ENCODE assay signal across 1 cellular context in the genomic region with DNA sequence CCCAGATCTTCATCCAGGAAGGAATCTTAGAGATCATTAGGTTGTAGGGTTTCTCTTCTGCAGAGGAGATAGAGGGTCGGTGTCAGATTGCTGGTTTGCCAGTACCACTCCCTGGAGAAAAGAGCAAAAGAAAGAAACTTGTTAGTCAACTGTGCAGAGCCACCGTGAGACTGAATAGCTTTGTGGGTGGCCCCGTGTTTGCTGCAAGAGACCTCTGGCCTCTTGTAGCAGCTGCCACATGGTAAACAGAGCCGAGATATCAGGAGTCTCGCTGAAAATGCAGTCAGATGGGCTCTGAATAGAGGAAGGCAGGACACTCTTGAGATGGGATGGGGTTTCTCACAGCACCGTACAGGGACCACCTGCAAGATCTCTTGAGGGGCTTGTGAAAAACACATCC.
A peak's percentile ranks its signal among the peaks of the same experiment; 100 is the strongest.
TF ChIP-seq lines count a peak whose summit lies in the region.

No MANE protein-coding gene starts in this region.

TF ChIP-seq in HepG2, 621 proteins besides CTCF, POLR2A, EP300 and RAD21 (continued from another document):
- no peak for TF ChIP-seq RBM22 (optimal IDR thresholded peaks at IDR 0.05; ENCODE audit: low read length)
- peak; percentile 48; the same call in 1 of the 2 replicates for TF ChIP-seq ZFY (CRISPR knock-in tag; IDR thresholded peaks at IDR 0.05)
- no peak for TF ChIP-seq YY1 (IDR thresholded peaks at IDR 0.05; ENCODE audit: insufficient read depth, insufficient replicate concordance, low read depth, low read length)
- TF ChIP-seq ZNF563 (CRISPR knock-in tag; IDR thresholded peaks at IDR 0.05): peak; percentile 33; the same call in 1 of the 2 replicates
- TF ChIP-seq ZNF282 (IDR thresholded peaks at IDR 0.05; ENCODE audit: partially characterized antibody): no peak
- peak; percentile 28; the same call in 1 of the 2 replicates for TF ChIP-seq TFDP1 (CRISPR knock-in tag; IDR thresholded peaks at IDR 0.05; ENCODE audit: borderline replicate concordance)
- 0 out of 2 replicates have a peak, but pooled peaks have one; percentile 9 for TF ChIP-seq ZNF652 (CRISPR knock-in tag; IDR thresholded peaks at IDR 0.05; ENCODE audit: borderline replicate concordance, low read depth)
- TF ChIP-seq ZMYM4 (CRISPR knock-in tag; IDR thresholded peaks at IDR 0.05): 0 out of 2 replicates have a peak, but pooled peaks have one; percentile 29
- TF ChIP-seq, protein P1, sequence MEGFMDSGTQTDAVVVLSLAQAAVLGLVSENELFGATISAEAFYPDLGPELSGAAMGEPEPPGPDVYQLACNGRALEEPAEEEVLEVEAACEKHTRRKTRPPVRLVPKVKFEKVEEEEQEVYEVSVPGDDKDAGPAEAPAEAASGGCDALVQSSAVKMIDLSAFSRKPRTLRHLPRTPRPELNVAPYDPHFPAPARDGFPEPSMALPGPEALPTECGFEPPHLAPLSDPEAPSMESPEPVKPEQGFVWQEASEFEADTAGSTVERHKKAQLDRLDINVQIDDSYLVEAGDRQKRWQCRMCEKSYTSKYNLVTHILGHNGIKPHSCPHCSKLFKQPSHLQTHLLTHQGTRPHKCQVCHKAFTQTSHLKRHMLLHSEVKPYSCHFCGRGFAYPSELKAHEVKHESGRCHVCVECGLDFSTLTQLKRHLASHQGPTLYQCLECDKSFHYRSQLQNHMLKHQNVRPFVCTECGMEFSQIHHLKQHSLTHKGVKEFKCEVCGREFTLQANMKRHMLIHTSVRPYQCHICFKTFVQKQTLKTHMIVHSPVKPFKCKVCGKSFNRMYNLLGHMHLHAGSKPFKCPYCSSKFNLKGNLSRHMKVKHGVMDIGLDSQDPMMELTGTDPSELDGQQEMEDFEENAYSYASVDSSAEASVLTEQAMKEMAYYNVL (CRISPR knock-in tag; IDR thresholded peaks at IDR 0.05; ENCODE audit: borderline replicate concordance): peak; percentile 30; the same call in 1 of the 2 replicates
- no peak for TF ChIP-seq MED8 (CRISPR knock-in tag; IDR thresholded peaks at IDR 0.05; ENCODE audit: insufficient replicate concordance)
- TF ChIP-seq, protein P2, sequence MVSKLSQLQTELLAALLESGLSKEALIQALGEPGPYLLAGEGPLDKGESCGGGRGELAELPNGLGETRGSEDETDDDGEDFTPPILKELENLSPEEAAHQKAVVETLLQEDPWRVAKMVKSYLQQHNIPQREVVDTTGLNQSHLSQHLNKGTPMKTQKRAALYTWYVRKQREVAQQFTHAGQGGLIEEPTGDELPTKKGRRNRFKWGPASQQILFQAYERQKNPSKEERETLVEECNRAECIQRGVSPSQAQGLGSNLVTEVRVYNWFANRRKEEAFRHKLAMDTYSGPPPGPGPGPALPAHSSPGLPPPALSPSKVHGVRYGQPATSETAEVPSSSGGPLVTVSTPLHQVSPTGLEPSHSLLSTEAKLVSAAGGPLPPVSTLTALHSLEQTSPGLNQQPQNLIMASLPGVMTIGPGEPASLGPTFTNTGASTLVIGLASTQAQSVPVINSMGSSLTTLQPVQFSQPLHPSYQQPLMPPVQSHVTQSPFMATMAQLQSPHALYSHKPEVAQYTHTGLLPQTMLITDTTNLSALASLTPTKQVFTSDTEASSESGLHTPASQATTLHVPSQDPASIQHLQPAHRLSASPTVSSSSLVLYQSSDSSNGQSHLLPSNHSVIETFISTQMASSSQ (IDR thresholded peaks at IDR 0.05; ENCODE audit: low read depth): no peak
- TF ChIP-seq, protein P2 (CRISPR knock-in tag; IDR thresholded peaks at IDR 0.05; ENCODE audit: borderline replicate concordance): no peak
- TF ChIP-seq, protein P3, sequence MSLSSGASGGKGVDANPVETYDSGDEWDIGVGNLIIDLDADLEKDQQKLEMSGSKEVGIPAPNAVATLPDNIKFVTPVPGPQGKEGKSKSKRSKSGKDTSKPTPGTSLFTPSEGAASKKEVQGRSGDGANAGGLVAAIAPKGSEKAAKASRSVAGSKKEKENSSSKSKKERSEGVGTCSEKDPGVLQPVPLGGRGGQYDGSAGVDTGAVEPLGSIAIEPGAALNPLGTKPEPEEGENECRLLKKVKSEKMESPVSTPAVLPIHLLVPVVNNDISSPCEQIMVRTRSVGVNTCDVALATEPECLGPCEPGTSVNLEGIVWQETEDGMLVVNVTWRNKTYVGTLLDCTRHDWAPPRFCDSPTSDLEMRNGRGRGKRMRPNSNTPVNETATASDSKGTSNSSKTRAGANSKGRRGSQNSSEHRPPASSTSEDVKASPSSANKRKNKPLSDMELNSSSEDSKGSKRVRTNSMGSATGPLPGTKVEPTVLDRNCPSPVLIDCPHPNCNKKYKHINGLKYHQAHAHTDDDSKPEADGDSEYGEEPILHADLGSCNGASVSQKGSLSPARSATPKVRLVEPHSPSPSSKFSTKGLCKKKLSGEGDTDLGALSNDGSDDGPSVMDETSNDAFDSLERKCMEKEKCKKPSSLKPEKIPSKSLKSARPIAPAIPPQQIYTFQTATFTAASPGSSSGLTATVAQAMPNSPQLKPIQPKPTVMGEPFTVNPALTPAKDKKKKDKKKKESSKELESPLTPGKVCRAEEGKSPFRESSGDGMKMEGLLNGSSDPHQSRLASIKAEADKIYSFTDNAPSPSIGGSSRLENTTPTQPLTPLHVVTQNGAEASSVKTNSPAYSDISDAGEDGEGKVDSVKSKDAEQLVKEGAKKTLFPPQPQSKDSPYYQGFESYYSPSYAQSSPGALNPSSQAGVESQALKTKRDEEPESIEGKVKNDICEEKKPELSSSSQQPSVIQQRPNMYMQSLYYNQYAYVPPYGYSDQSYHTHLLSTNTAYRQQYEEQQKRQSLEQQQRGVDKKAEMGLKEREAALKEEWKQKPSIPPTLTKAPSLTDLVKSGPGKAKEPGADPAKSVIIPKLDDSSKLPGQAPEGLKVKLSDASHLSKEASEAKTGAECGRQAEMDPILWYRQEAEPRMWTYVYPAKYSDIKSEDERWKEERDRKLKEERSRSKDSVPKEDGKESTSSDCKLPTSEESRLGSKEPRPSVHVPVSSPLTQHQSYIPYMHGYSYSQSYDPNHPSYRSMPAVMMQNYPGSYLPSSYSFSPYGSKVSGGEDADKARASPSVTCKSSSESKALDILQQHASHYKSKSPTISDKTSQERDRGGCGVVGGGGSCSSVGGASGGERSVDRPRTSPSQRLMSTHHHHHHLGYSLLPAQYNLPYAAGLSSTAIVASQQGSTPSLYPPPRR (CRISPR knock-in tag; IDR thresholded peaks at IDR 0.05; ENCODE audit: borderline replicate concordance): peak; percentile 51; the same call in 1 of the 2 replicates
- TF ChIP-seq ZNF383 (CRISPR knock-in tag; IDR thresholded peaks at IDR 0.05; ENCODE audit: borderline replicate concordance): no peak
- no peak for TF ChIP-seq ZNF460 (CRISPR knock-in tag; IDR thresholded peaks at IDR 0.05; ENCODE audit: borderline replicate concordance)
- TF ChIP-seq ZNF83 (CRISPR knock-in tag; IDR thresholded peaks at IDR 0.05; ENCODE audit: borderline replicate concordance): no peak
- TF ChIP-seq, protein P4, sequence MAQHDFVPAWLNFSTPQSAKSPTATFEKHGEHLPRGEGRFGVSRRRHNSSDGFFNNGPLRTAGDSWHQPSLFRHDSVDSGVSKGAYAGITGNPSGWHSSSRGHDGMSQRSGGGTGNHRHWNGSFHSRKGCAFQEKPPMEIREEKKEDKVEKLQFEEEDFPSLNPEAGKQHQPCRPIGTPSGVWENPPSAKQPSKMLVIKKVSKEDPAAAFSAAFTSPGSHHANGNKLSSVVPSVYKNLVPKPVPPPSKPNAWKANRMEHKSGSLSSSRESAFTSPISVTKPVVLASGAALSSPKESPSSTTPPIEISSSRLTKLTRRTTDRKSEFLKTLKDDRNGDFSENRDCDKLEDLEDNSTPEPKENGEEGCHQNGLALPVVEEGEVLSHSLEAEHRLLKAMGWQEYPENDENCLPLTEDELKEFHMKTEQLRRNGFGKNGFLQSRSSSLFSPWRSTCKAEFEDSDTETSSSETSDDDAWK (CRISPR knock-in tag; IDR thresholded peaks at IDR 0.05): no peak
- no peak for TF ChIP-seq BORCS8-MEF2B (CRISPR knock-in tag; IDR thresholded peaks at IDR 0.05)
- TF ChIP-seq RNF2 (conservative IDR thresholded peaks at IDR 0.05; ENCODE audit: low read depth): no peak
- TF ChIP-seq, protein P5, sequence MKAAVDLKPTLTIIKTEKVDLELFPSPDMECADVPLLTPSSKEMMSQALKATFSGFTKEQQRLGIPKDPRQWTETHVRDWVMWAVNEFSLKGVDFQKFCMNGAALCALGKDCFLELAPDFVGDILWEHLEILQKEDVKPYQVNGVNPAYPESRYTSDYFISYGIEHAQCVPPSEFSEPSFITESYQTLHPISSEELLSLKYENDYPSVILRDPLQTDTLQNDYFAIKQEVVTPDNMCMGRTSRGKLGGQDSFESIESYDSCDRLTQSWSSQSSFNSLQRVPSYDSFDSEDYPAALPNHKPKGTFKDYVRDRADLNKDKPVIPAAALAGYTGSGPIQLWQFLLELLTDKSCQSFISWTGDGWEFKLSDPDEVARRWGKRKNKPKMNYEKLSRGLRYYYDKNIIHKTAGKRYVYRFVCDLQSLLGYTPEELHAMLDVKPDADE (CRISPR knock-in tag; IDR thresholded peaks at IDR 0.05): no peak
- peak; percentile 75 for TF ChIP-seq HDAC2 (CRISPR knock-in tag; IDR thresholded peaks at IDR 0.05)
- TF ChIP-seq TP53 (CRISPR knock-in tag; conservative IDR thresholded peaks at IDR 0.05): no peak
- TF ChIP-seq, protein P6, sequence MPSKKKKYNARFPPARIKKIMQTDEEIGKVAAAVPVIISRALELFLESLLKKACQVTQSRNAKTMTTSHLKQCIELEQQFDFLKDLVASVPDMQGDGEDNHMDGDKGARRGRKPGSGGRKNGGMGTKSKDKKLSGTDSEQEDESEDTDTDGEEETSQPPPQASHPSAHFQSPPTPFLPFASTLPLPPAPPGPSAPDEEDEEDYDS (CRISPR knock-in tag; IDR thresholded peaks at IDR 0.05): peak; percentile 33; the same call in 1 of the 2 replicates
- peak; percentile 66 for TF ChIP-seq SALL1 (CRISPR knock-in tag; IDR thresholded peaks at IDR 0.05)
- peak; percentile 60; the same call in 1 of the 2 replicates for TF ChIP-seq IRF2 (CRISPR knock-in tag; IDR thresholded peaks at IDR 0.05)
- no peak for TF ChIP-seq HOXA7 (CRISPR knock-in tag; IDR thresholded peaks at IDR 0.05)
- peak; percentile 58; the same call in 1 of the 2 replicates for TF ChIP-seq ZBTB7B (CRISPR knock-in tag; IDR thresholded peaks at IDR 0.05)
TF ChIP-seq in HepG2: peak in this region for 85.
